ENCODE assay signal across 13 cellular contexts in the genomic region with DNA sequence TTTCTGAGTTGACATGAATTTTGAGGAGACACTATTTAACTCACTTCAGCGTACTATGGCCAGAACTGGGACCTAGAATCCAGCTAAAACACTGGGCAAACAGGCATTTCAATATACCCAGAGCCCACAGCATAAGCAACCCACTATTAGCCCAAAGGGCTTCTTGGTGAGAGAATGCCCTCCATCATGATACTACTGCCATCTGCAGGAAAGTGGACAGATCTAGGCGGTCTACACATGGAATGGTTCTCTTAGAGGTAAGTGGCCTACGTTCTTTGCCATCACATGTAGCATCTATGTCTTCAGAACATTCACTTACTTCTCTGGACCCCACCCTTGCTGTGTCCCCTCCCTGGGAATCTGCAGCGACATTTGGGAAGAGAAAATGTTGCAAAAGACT.
DNase-seq lines count a peak whose midpoint lies in the region; ATAC-seq, FAIRE-seq and TF ChIP-seq lines count a peak whose summit lies in the region.
"Had no signal": no experiment of that assay in that cellular context is flagged by ENCODE, and none has a peak within 500 bp of the region (broad histone marks: within the 10 kb centered on the region; RNA-seq: fewer than 3 reads in every experiment).

No MANE protein-coding gene starts in this region.

- no peaks in the 10 kb centered on the region for H3K36me3 Mint-ChIP-seq in MCF 10A (ENCODE audit: insufficient read depth, unreplicated experiment)
- H3K36me3 Mint-ChIP-seq in stimulated activated memory B cell treated with anti-CD40 and anti-IgM and Interleukin-4, amounts not matched to agents 10 μg/mL and 1 μg/mL and 100 μg/mL, for 72 hours = no peaks in the 10 kb centered on the region
- H3K36me3 Mint-ChIP-seq in activated naive CD8-positive, alpha-beta T cell treated with anti-CD3 and anti-CD28 coated beads for 36 hours = no peaks in the 10 kb centered on the region

- H3K27ac Mint-ChIP-seq in MCF 10A (ENCODE audit: low read depth, unreplicated experiment) = no peak overlapping the region
- H3K27ac Mint-ChIP-seq in stimulated activated memory B cell treated with anti-CD40 and anti-IgM and Interleukin-4, amounts not matched to agents 10 μg/mL and 1 μg/mL and 100 μg/mL, for 72 hours = no peak overlapping the region
- H3K27ac Mint-ChIP-seq in activated naive CD8-positive, alpha-beta T cell treated with anti-CD3 and anti-CD28 coated beads for 36 hours = no peak overlapping the region
- H3K27ac Mint-ChIP-seq: activated T-cell treated with anti-CD3 and anti-CD28 coated beads, Interleukin-2, amount 50 U/mL, for 24 hours had no signal

- H3K4me3 ChIP-seq in mammary epithelial cell (replicated peaks in 1 of 3; ENCODE audit: insufficient read depth in 1 of 3, low read depth in 2 of 3, low read length in 3 of 3) (no peak overlapping the region), endothelial cell of umbilical vein (replicated peaks in 1 of 3; ENCODE audit: insufficient read depth in 1 of 3, low read depth in 1 of 3, low read length in 3 of 3) (no peak overlapping the region)

- no peaks in the 10 kb centered on the region for H3K36me3 ChIP-seq in mammary epithelial cell (ENCODE audit: insufficient read depth, low read length)
- no peaks in the 10 kb centered on the region for H3K36me3 ChIP-seq in endothelial cell of umbilical vein (ENCODE audit: control insufficient read depth in 2 of 2, extremely low read depth in 1 of 2, insufficient read depth in 2 of 2, low read length in 2 of 2)

- DNase-seq in MCF 10A (ENCODE audit: unreplicated experiment) (peak; percentile 39), mammary epithelial cell (no peak), NCI-H146 treated with DMSO at 0.1 percent for 48 hours (lab: John Stamatoyannopoulos, UW; ENCODE audit: unreplicated experiment) (peak; percentile 70), endothelial cell of umbilical vein (ENCODE audit: low read depth, low spot score) (peak; percentile 26)
- no peak for DNase-seq in stimulated activated CD4-positive, alpha-beta T cell treated with anti-CD3 and anti-CD28 coated beads, Interleukin-4, amount 100 ng/mL, for 1 hour
- DNase-seq in activated naive CD8-positive, alpha-beta T cell treated with anti-CD3 and anti-CD28 coated beads for 36 hours = no peak
- no peak for DNase-seq in activated CD4-positive, alpha-beta T cell treated with anti-CD3 and anti-CD28 coated beads for 4 hours
- DNase-seq: activated T-cell treated with anti-CD3 and anti-CD28 coated beads, Interleukin-2, amount 50 U/mL, for 24 hours; NCI-H2081 treated with DMSO at 0.1 percent for 48 hours had no signal

- H3K9me3 ChIP-seq in mammary epithelial cell (replicated peaks; ENCODE audit: insufficient read depth, low read length) (peaks cover 15% of the 10 kb centered on the region), endothelial cell of umbilical vein (replicated peaks; ENCODE audit: control insufficient read depth, insufficient read depth, low read length) (no peaks in the 10 kb centered on the region)

- dilution Hi-C loops in mammary epithelial cell (cut with HindIII; ENCODE audit: low sequenced_read_pairs) = no loop called here
- dilution Hi-C loops in endothelial cell of umbilical vein (cut with MboI; ENCODE audit: extremely low pct_ligation_motif_present, low sequenced_read_pairs) = no loop called here

- H3K4me1 Mint-ChIP-seq in MCF 10A (ENCODE audit: insufficient read depth, unreplicated experiment) = no peaks in the 10 kb centered on the region
- H3K4me1 Mint-ChIP-seq in stimulated activated memory B cell treated with anti-CD40 and anti-IgM and Interleukin-4, amounts not matched to agents 10 μg/mL and 1 μg/mL and 100 μg/mL, for 72 hours = no peaks in the 10 kb centered on the region
- no peaks in the 10 kb centered on the region for H3K4me1 Mint-ChIP-seq in activated naive CD8-positive, alpha-beta T cell treated with anti-CD3 and anti-CD28 coated beads for 36 hours

- 58% methylated on average over 4 of the region's 4 CpGs for WGBS in mammary epithelial cell (ENCODE audit: low coverage, missing lambda C conversion rate)

- POLR2A ChIA-PET in MCF 10A (lab: Yijun Ruan, JAX) = no interaction called here
- POLR2A ChIA-PET in endothelial cell of umbilical vein (lab: Charles Lee) = no interaction called here

- no peak overlapping the region for H3K27ac ChIP-seq in mammary epithelial cell (ENCODE audit: insufficient read depth, low read depth, low read length)
- no peak overlapping the region for H3K27ac ChIP-seq in endothelial cell of umbilical vein (ENCODE audit: insufficient read depth, low read depth, low read length)
- H3K27ac ChIP-seq: RWPE1 had no signal

- TF ChIP-seq POLR2A in endothelial cell of umbilical vein (IDR thresholded peaks at IDR 0.05; ENCODE audit: low read depth, low read length) = no peak

- peak; percentile 50 for ATAC-seq in stimulated activated memory B cell treated with anti-CD40 and anti-IgM and Interleukin-4, amounts not matched to agents 10 μg/mL and 1 μg/mL and 100 μg/mL, for 72 hours

- H3K9me3 Mint-ChIP-seq in MCF 10A (ENCODE audit: unreplicated experiment) = no peaks in the 10 kb centered on the region
- H3K9me3 Mint-ChIP-seq in stimulated activated memory B cell treated with anti-CD40 and anti-IgM and Interleukin-4, amounts not matched to agents 10 μg/mL and 1 μg/mL and 100 μg/mL, for 72 hours = no peaks in the 10 kb centered on the region
- peaks cover 3% of the 10 kb centered on the region for H3K9me3 Mint-ChIP-seq in activated naive CD8-positive, alpha-beta T cell treated with anti-CD3 and anti-CD28 coated beads for 36 hours

- no peak for FAIRE-seq in endothelial cell of umbilical vein (lab: Jason Lieb, UNC)
- FAIRE-seq: astrocyte, H54 had no signal

- no peaks in the 10 kb centered on the region for H4K20me1 ChIP-seq in mammary epithelial cell (ENCODE audit: insufficient read depth, low read length)
- no peaks in the 10 kb centered on the region for H4K20me1 ChIP-seq in endothelial cell of umbilical vein (replicated peaks; ENCODE audit: control insufficient read depth, extremely low read depth, insufficient read depth, low read length)

- H3K4me1 ChIP-seq in mammary epithelial cell (ENCODE audit: insufficient read depth, low read length) (no peaks in the 10 kb centered on the region), endothelial cell of umbilical vein (ENCODE audit: control insufficient read depth, extremely low read depth, insufficient read depth, low read length) (peaks cover 23% of the 10 kb centered on the region)

- BruUV-seq in MCF 10A (replicated peaks; lab: Mats Ljungman, UMichigan) (no TSS peak), mammary epithelial cell (replicated peaks; lab: Mats Ljungman, UMichigan) (no TSS peak), endothelial cell of umbilical vein (replicated peaks; lab: Mats Ljungman, UMichigan) (no TSS peak)

- H3K9me1 ChIP-seq in endothelial cell of umbilical vein (replicated peaks; ENCODE audit: control insufficient read depth, extremely low read depth, insufficient read depth, low read length) = no peaks in the 10 kb centered on the region

- H3K9ac ChIP-seq in mammary epithelial cell (ENCODE audit: insufficient read depth, low read length) (no peak overlapping the region), endothelial cell of umbilical vein (replicated peaks; ENCODE audit: extremely low read depth, insufficient read depth, low read length) (no peak overlapping the region)

- H2AFZ ChIP-seq in mammary epithelial cell (ENCODE audit: low read depth, low read length) (no peak overlapping the region), endothelial cell of umbilical vein (ENCODE audit: low read depth, low read length) (no peak overlapping the region)

- no peak for TF ChIP-seq CTCF in MCF 10A (IDR thresholded peaks at IDR 0.05; ENCODE audit: unreplicated experiment)
- no peak for TF ChIP-seq CTCF in mammary epithelial cell (conservative IDR thresholded peaks at IDR 0.05 in 1 of 2, IDR thresholded peaks at IDR 0.05 in 1 of 2; ENCODE audit: extremely low read depth in 1 of 2, insufficient read depth in 1 of 2, low read depth in 1 of 2, low read length in 2 of 2)
- TF ChIP-seq CTCF in endothelial cell of umbilical vein (IDR thresholded peaks at IDR 0.05; ENCODE audit: extremely low read depth in 1 of 2, insufficient read depth in 1 of 2, low read depth in 1 of 2, low read length in 2 of 2) = peak in 1 of 2 donors; percentile 16

- no peaks in the 10 kb centered on the region for H3K79me2 ChIP-seq in mammary epithelial cell (ENCODE audit: insufficient read depth, low read length)
- H3K79me2 ChIP-seq in endothelial cell of umbilical vein (ENCODE audit: control insufficient read depth, insufficient read depth, low read length) = no peaks in the 10 kb centered on the region

- in situ Hi-C loops in mammary epithelial cell (cut with MboI; ENCODE audit: low sequenced_read_pairs in 2 of 2) = no loop called here

- H3K27me3 Mint-ChIP-seq in MCF 10A (ENCODE audit: insufficient read depth, unreplicated experiment) = peaks cover 72% of the 10 kb centered on the region
- no peaks in the 10 kb centered on the region for H3K27me3 Mint-ChIP-seq in stimulated activated memory B cell treated with anti-CD40 and anti-IgM and Interleukin-4, amounts not matched to agents 10 μg/mL and 1 μg/mL and 100 μg/mL, for 72 hours
- H3K27me3 Mint-ChIP-seq in activated naive CD8-positive, alpha-beta T cell treated with anti-CD3 and anti-CD28 coated beads for 36 hours = no peaks in the 10 kb centered on the region
- H3K27me3 Mint-ChIP-seq: activated T-cell treated with anti-CD3 and anti-CD28 coated beads, Interleukin-2, amount 50 U/mL, for 24 hours had no signal

- CTCF ChIA-PET in MCF 10A (lab: Yijun Ruan, JAX) = interaction anchor here (0.6 kb wide), 1 partner anchor 80 kb away, joined by 4 read pairs; no protein-coding TSS in a partner anchor
- CTCF ChIA-PET in mammary epithelial cell (lab: Charles Lee; ENCODE audit: low non-redundant PET) = no interaction called here
- CTCF ChIA-PET in endothelial cell of umbilical vein (lab: Charles Lee) = no interaction called here

- H3K4me2 ChIP-seq in mammary epithelial cell (ENCODE audit: insufficient read depth, low read depth, low read length) = no peak overlapping the region
- H3K4me2 ChIP-seq in endothelial cell of umbilical vein (ENCODE audit: insufficient read depth, low read length) = no peak overlapping the region

- H3K27me3 ChIP-seq in mammary epithelial cell (ENCODE audit: insufficient read depth, low read length) (no peaks in the 10 kb centered on the region), endothelial cell of umbilical vein (ENCODE audit: control insufficient read depth in 2 of 2, insufficient read depth in 2 of 2, low read length in 2 of 2) (no peaks in the 10 kb centered on the region)

- no peak overlapping the region for H3K4me3 Mint-ChIP-seq in MCF 10A (ENCODE audit: unreplicated experiment)
- no peak overlapping the region for H3K4me3 Mint-ChIP-seq in stimulated activated memory B cell treated with anti-CD40 and anti-IgM and Interleukin-4, amounts not matched to agents 10 μg/mL and 1 μg/mL and 100 μg/mL, for 72 hours
- no peak overlapping the region for H3K4me3 Mint-ChIP-seq in activated naive CD8-positive, alpha-beta T cell treated with anti-CD3 and anti-CD28 coated beads for 36 hours
- H3K4me3 Mint-ChIP-seq: activated T-cell treated with anti-CD3 and anti-CD28 coated beads, Interleukin-2, amount 50 U/mL, for 24 hours had no signal

- intact Hi-C loops in MCF 10A (cut with micrococcal nuclease) = no loop called here
- intact Hi-C loops in mammary epithelial cell (cut with micrococcal nuclease) = no loop called here
- intact Hi-C loops in endothelial cell of umbilical vein (cut with micrococcal nuclease) = loop anchor here (1.0 to 5.0 kb wide), 2 partner anchors 233 to 292 kb away; no protein-coding TSS in a partner anchor

Comparison
In these comparisons a context has a peak if more than half of its experiments do, and no peak if none do; other contexts are left out.
1. DNase-seq: peak in MCF 10A (single experiment), NCI-H146 treated with DMSO at 0.1 percent for 48 hours (single experiment) and endothelial cell of umbilical vein (single experiment); none in mammary epithelial cell (single experiment), stimulated activated CD4-positive, alpha-beta T cell treated with anti-CD3 and anti-CD28 coated beads, Interleukin-4, amount 100 ng/mL, for 1 hour (single experiment), activated naive CD8-positive, alpha-beta T cell treated with anti-CD3 and anti-CD28 coated beads for 36 hours (single experiment) and activated CD4-positive, alpha-beta T cell treated with anti-CD3 and anti-CD28 coated beads for 4 hours (0 of 2).